In the genomic region with DNA sequence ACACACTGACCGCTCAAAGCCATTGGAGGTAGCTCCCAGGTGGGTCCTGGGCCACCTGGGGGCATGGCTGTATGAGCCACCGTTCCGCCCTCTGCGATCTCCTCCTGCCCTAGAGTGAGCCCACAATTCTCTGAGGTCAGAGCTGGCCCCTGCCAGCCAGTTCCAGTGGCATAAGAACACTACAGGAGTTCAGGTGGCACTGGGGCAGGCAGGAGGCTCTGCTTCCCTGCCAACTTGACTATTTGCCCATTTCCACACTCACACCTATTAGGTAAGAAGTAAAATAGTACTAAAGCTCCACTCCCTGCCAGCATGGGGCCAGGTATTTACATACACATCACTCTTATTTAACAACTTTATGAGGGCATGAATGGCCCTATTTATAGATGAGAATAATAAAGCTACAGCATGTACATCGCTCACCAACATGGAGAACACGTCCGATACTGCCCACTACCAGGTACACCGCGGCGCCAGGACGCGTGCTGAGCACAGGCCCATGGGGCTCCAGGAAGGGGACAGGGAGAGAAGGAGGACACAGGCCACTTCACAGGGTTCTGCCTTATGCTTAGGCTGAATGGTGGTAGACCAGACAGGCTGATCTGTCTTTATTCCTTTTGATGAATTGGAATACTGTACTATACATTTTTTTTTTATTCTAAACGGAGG, we compare ENCODE assay signal across 1 cellular context.
TF ChIP-seq lines count a peak whose summit lies in the region.

No MANE protein-coding gene starts in this region.

TF ChIP-seq in IMR-90, 13 proteins besides CTCF, POLR2A, EP300 and RAD21 (continued from another document):
- TF ChIP-seq, protein P1, sequence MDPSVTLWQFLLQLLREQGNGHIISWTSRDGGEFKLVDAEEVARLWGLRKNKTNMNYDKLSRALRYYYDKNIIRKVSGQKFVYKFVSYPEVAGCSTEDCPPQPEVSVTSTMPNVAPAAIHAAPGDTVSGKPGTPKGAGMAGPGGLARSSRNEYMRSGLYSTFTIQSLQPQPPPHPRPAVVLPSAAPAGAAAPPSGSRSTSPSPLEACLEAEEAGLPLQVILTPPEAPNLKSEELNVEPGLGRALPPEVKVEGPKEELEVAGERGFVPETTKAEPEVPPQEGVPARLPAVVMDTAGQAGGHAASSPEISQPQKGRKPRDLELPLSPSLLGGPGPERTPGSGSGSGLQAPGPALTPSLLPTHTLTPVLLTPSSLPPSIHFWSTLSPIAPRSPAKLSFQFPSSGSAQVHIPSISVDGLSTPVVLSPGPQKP (IDR thresholded peaks at IDR 0.05; ENCODE audit: borderline replicate concordance, low read depth, low read length): no peak
- TF ChIP-seq CEBPB (IDR thresholded peaks at IDR 0.05; ENCODE audit: low read depth, low read length) (no peak), BHLHE40 (IDR thresholded peaks at IDR 0.05; ENCODE audit: low read depth, low read length) (no peak), CHD1 (IDR thresholded peaks at IDR 0.05; ENCODE audit: low read depth, low read length) (no peak)
TF ChIP-seq in IMR-90: peak in this region for 0.
